Comparison of ENCODE assay signal across 12 cellular contexts in genomic region chr17:64455993-64456885, GRCh38. TPM values are rescaled to one million over a fixed set of nuclear protein-coding genes. Genes with fewer than 3 reads are reported as not detected.
DNase-seq lines count a peak whose midpoint lies in the region; ATAC-seq, FAIRE-seq and TF ChIP-seq lines count a peak whose summit lies in the region.
"Had no signal": no experiment of that assay in that cellular context is flagged by ENCODE, and none has a peak within 500 bp of the region (broad histone marks: within the 10 kb centered on the region; RNA-seq: fewer than 3 reads in every experiment).

No MANE protein-coding gene starts in this region.

- TF ChIP-seq POLR2A in NB4 (IDR thresholded peaks at IDR 0.05; ENCODE audit: extremely low read depth, insufficient read length) (no peak), GM12878 (IDR thresholded peaks at IDR 0.05; ENCODE audit: low read depth, low read length) (no peak)

- no peak for FAIRE-seq in GM12878 (lab: Jason Lieb, UNC)

- no peaks in the 10 kb centered on the region for H4K20me1 ChIP-seq in GM12878 (ENCODE audit: control insufficient read depth, insufficient read depth)

- RAD21 ChIA-PET in GM12878 (lab: Charles Lee; ENCODE audit: unreplicated experiment): interaction anchor here (1.0 to 2.1 kb wide), 3 partner anchors 35 to 41 kb away, joined by 3 to 9 read pairs (median 6); partner anchors contain the start of gene POLG2

- H3K4me1 Mint-ChIP-seq in activated naive CD4-positive, alpha-beta T cell treated with anti-CD3 and anti-CD28 coated beads, Interleukin-2, amount 10 ng/mL, durations not matched to agents 7 days and 5 days: peaks cover 28% of the 10 kb centered on the region
- H3K4me1 Mint-ChIP-seq in activated naive CD4-positive, alpha-beta T cell treated with anti-CD3 and anti-CD28 coated beads for 36 hours (ENCODE audit: low read depth): peaks cover 14% of the 10 kb centered on the region
- peaks cover 49% of the 10 kb centered on the region for H3K4me1 Mint-ChIP-seq in stimulated activated memory B cell treated with anti-CD40 and anti-IgM and Interleukin-4, amounts not matched to agents 10 μg/mL and 1 μg/mL and 100 μg/mL, for 72 hours

- no peak for TF ChIP-seq CTCF in NB4 (IDR thresholded peaks at IDR 0.05; ENCODE audit: low read depth, low read length)
- no peak for TF ChIP-seq CTCF in GM12878 (IDR thresholded peaks at IDR 0.05 in 2 of 3, conservative IDR thresholded peaks at IDR 0.05 in 1 of 3; ENCODE audit: control insufficient read depth in 2 of 3, extremely low read depth in 1 of 3, insufficient read depth in 1 of 3, low read depth in 3 of 3, low read length in 3 of 3)

- POLR2A ChIA-PET in GM12878 (lab: Charles Lee): interaction anchor here (0.5 to 1.8 kb wide), 3 partner anchors 9 to 221 kb away, joined by 3 to 7 read pairs (median 3); partner anchors contain the start of gene POLG2

- H3K27me3 ChIP-seq in GM12878 (replicated peaks in 1 of 2; ENCODE audit: control insufficient read depth in 2 of 2, insufficient read depth in 2 of 2, low read length in 1 of 2): no peaks in the 10 kb centered on the region

- no peak overlapping the region for H3K9ac ChIP-seq in GM12878 (ENCODE audit: control insufficient read depth, insufficient read depth, low read length)

- no peaks in the 10 kb centered on the region for H3K79me2 ChIP-seq in GM12878 (ENCODE audit: control insufficient read depth, insufficient read depth, low read length)

- H3K27ac Mint-ChIP-seq in activated naive CD4-positive, alpha-beta T cell treated with anti-CD3 and anti-CD28 coated beads, Interleukin-2, amount 10 ng/mL, durations not matched to agents 7 days and 5 days: peak overlapping the region; percentile 90
- no peak overlapping the region for H3K27ac Mint-ChIP-seq in activated naive CD4-positive, alpha-beta T cell treated with anti-CD3 and anti-CD28 coated beads for 36 hours
- H3K27ac Mint-ChIP-seq in stimulated activated memory B cell treated with anti-CD40 and anti-IgM and Interleukin-4, amounts not matched to agents 10 μg/mL and 1 μg/mL and 100 μg/mL, for 72 hours: peak overlapping the region; percentile 82
- H3K27ac Mint-ChIP-seq: stimulated activated naive CD8-positive, alpha-beta T cell treated with anti-CD3 and anti-CD28 coated beads, Interleukin-15, Interleukin-2, amounts not matched to agents 100 ng/mL and 50 ng/mL, for 24 hours had no signal

- peak overlapping the region; percentile 65; the same call in 1 of the 2 replicates for H3K27ac ChIP-seq in GM12878 (ENCODE audit: control insufficient read depth, insufficient read depth)
- H3K27ac ChIP-seq: RWPE1 had no signal

- TF ChIP-seq EP300 in GM12878 (IDR thresholded peaks at IDR 0.05; ENCODE audit: borderline replicate concordance in 1 of 2, control insufficient read depth in 1 of 2, low read depth in 2 of 2, low read length in 2 of 2): no peak

- CTCF ChIA-PET in activated naive CD4-positive, alpha-beta T cell treated with anti-CD3 and anti-CD28 coated beads, Interleukin-2, amount 10 ng/mL, durations not matched to agents 7 days and 5 days (lab: Charles Lee): interaction anchor here (1.4 to 2.2 kb wide), 2 partner anchors 35 to 37 kb away, joined by 4 to 17 read pairs; no protein-coding TSS in a partner anchor
- CTCF ChIA-PET in activated naive CD4-positive, alpha-beta T cell treated with anti-CD3 and anti-CD28 coated beads for 36 hours (lab: Charles Lee): interaction anchor here (0.6 to 1.9 kb wide), 8 partner anchors 27 to 326 kb away, joined by 3 to 6 read pairs (median 4); partner anchors contain the start of gene CEP95
- CTCF ChIA-PET in GM12878 (lab: Yijun Ruan, JAX): interaction anchor here (0.9 to 2.7 kb wide), 5 partner anchors 24 to 136 kb away, joined by 3 to 12 read pairs (median 6); no protein-coding TSS in a partner anchor

- in situ Hi-C loops in GM12878 (cut with MboI): no loop called here

- no peaks in the 10 kb centered on the region for H3K36me3 ChIP-seq in GM12878 (ENCODE audit: control insufficient read depth in 2 of 2, insufficient read depth in 2 of 2, low read length in 1 of 2)

- H2AFZ ChIP-seq in GM12878 (ENCODE audit: control insufficient read depth, low read depth, low read length): peak overlapping the region; percentile 39; the same call in 1 of the 2 replicates

- ATAC-seq in GM12878: peak; percentile 81
- ATAC-seq in stimulated activated memory B cell treated with anti-CD40 and anti-IgM and Interleukin-4, amounts not matched to agents 10 μg/mL and 1 μg/mL and 100 μg/mL, for 72 hours: peak; percentile 88
- no peak for ATAC-seq in GM21381 (IDR thresholded peaks at IDR 0.05; ENCODE audit: unreplicated experiment)
- no peak for ATAC-seq in GM18909 (IDR thresholded peaks at IDR 0.05; ENCODE audit: poor library complexity, unreplicated experiment)

- no peak for TF ChIP-seq RAD21 in GM12878 (IDR thresholded peaks at IDR 0.05; ENCODE audit: insufficient read depth, low read depth, low read length)

- no peak overlapping the region for H3K4me3 Mint-ChIP-seq in activated naive CD4-positive, alpha-beta T cell treated with anti-CD3 and anti-CD28 coated beads, Interleukin-2, amount 10 ng/mL, durations not matched to agents 7 days and 5 days
- H3K4me3 Mint-ChIP-seq in activated naive CD4-positive, alpha-beta T cell treated with anti-CD3 and anti-CD28 coated beads for 36 hours: no peak overlapping the region
- H3K4me3 Mint-ChIP-seq in stimulated activated memory B cell treated with anti-CD40 and anti-IgM and Interleukin-4, amounts not matched to agents 10 μg/mL and 1 μg/mL and 100 μg/mL, for 72 hours: no peak overlapping the region
- H3K4me3 Mint-ChIP-seq: stimulated activated naive CD8-positive, alpha-beta T cell treated with anti-CD3 and anti-CD28 coated beads, Interleukin-15, Interleukin-2, amounts not matched to agents 100 ng/mL and 50 ng/mL, for 24 hours had no signal

- H3K4me3 ChIP-seq in NB4 (ENCODE audit: low read depth, low read length) (no peak overlapping the region), GM12878 (no peak overlapping the region)
- H3K4me3 ChIP-seq: smooth muscle cell had no signal

- no peak for DNase-seq in activated naive CD4-positive, alpha-beta T cell treated with anti-CD3 and anti-CD28 coated beads, Interleukin-2, amount 10 ng/mL, durations not matched to agents 7 days and 5 days
- DNase-seq in activated naive CD4-positive, alpha-beta T cell treated with anti-CD3 and anti-CD28 coated beads for 36 hours: no peak
- peak; percentile 67 for DNase-seq in NB4 (ENCODE audit: low read depth)
- DNase-seq in GM12878 (ENCODE audit: low read depth, low spot score): no peak
- DNase-seq in activated T-cell treated with anti-CD3 and anti-CD28 coated beads, Interleukin-2, amount 50 U/mL, for 48 hours: no peak
- DNase-seq: activated CD8-positive, alpha-beta memory T cell treated with anti-CD3 and anti-CD28 coated beads for 24 hours had no signal

- SMC1A ChIA-PET in GM12878 (lab: Charles Lee; ENCODE audit: uncharacterized antibody, unreplicated experiment): interaction anchor here (0.8 to 2.3 kb wide), 4 partner anchors 20 to 44 kb away, joined by 3 to 10 read pairs (median 4); no protein-coding TSS in a partner anchor

- peaks cover 4% of the 10 kb centered on the region for H3K27me3 Mint-ChIP-seq in activated naive CD4-positive, alpha-beta T cell treated with anti-CD3 and anti-CD28 coated beads, Interleukin-2, amount 10 ng/mL, durations not matched to agents 7 days and 5 days
- no peaks in the 10 kb centered on the region for H3K27me3 Mint-ChIP-seq in activated naive CD4-positive, alpha-beta T cell treated with anti-CD3 and anti-CD28 coated beads for 36 hours (ENCODE audit: low read depth)
- no peaks in the 10 kb centered on the region for H3K27me3 Mint-ChIP-seq in stimulated activated memory B cell treated with anti-CD40 and anti-IgM and Interleukin-4, amounts not matched to agents 10 μg/mL and 1 μg/mL and 100 μg/mL, for 72 hours
- H3K27me3 Mint-ChIP-seq: stimulated activated naive CD8-positive, alpha-beta T cell treated with anti-CD3 and anti-CD28 coated beads, Interleukin-15, Interleukin-2, amounts not matched to agents 100 ng/mL and 50 ng/mL, for 24 hours had no signal

- H3K4me2 ChIP-seq in GM12878 (ENCODE audit: control insufficient read depth, insufficient read depth): no peak overlapping the region
- H3K4me2 ChIP-seq: smooth muscle cell had no signal

- BruUV-seq in GM12878 (replicated peaks; lab: Mats Ljungman, UMichigan): no TSS peak

- 43% methylated on average over 8 of the region's 8 CpGs for WGBS in GM12878 (ENCODE audit: insufficient coverage, insufficient replicate concordance, low lambda C conversion rate, missing lambda C conversion rate)

- H3K4me1 ChIP-seq in GM12878 (ENCODE audit: control insufficient read depth, insufficient read depth, low read length): peaks cover 20% of the 10 kb centered on the region

- peaks cover 2% of the 10 kb centered on the region for H3K9me3 Mint-ChIP-seq in activated naive CD4-positive, alpha-beta T cell treated with anti-CD3 and anti-CD28 coated beads, Interleukin-2, amount 10 ng/mL, durations not matched to agents 7 days and 5 days
- H3K9me3 Mint-ChIP-seq in activated naive CD4-positive, alpha-beta T cell treated with anti-CD3 and anti-CD28 coated beads for 36 hours: no peaks in the 10 kb centered on the region
- H3K9me3 Mint-ChIP-seq in stimulated activated memory B cell treated with anti-CD40 and anti-IgM and Interleukin-4, amounts not matched to agents 10 μg/mL and 1 μg/mL and 100 μg/mL, for 72 hours: no peaks in the 10 kb centered on the region
- H3K9me3 Mint-ChIP-seq: stimulated activated naive CD8-positive, alpha-beta T cell treated with anti-CD3 and anti-CD28 coated beads, Interleukin-15, Interleukin-2, amounts not matched to agents 100 ng/mL and 50 ng/mL, for 24 hours had no signal

- intact Hi-C loops in activated naive CD4-positive, alpha-beta T cell treated with anti-CD3 and anti-CD28 coated beads for 36 hours (cut with micrococcal nuclease): no loop called here
- intact Hi-C loops in GM12878 (cut with micrococcal nuclease; ENCODE audit: unreplicated experiment): no loop called here

- H3K9me3 ChIP-seq in GM12878 (replicated peaks; ENCODE audit: control insufficient read depth, insufficient read depth, low read length): no peaks in the 10 kb centered on the region; the same call in 2 of the 3 replicates

- H3K36me3 Mint-ChIP-seq in activated naive CD4-positive, alpha-beta T cell treated with anti-CD3 and anti-CD28 coated beads, Interleukin-2, amount 10 ng/mL, durations not matched to agents 7 days and 5 days: no peaks in the 10 kb centered on the region
- no peaks in the 10 kb centered on the region for H3K36me3 Mint-ChIP-seq in activated naive CD4-positive, alpha-beta T cell treated with anti-CD3 and anti-CD28 coated beads for 36 hours (ENCODE audit: low read depth)
- peaks cover 14% of the 10 kb centered on the region for H3K36me3 Mint-ChIP-seq in stimulated activated memory B cell treated with anti-CD40 and anti-IgM and Interleukin-4, amounts not matched to agents 10 μg/mL and 1 μg/mL and 100 μg/mL, for 72 hours

RNA-seq across cellular contexts. Expression of gene MILR1, which starts 7.3 kb away (rescaled TPM):
- total RNA-seq in activated naive CD4-positive, alpha-beta T cell treated with anti-CD3 and anti-CD28 coated beads for 36 hours: under 1 TPM; 0.31 to 0.42 TPM
- 8.4 and 8.8 TPM in 2 replicates for total RNA-seq in GM12878 (2013; cell fraction: nucleolus; rRNA removed)
- total RNA-seq in GM12878 (2014; rRNA removed) (15.4 and 17.8 TPM in 2 replicates), GM12878 (2014; rRNA removed; fragmentation: Illumina TruSeq; extraction: Trizol) (24.0 and 24.6 TPM in 2 replicates), GM12878 (2021) (13.2 and 16.7 TPM in 2 replicates)
- polyA plus RNA-seq in GM12878 (2011; ENCODE audit: low read depth): 3.6 TPM
- polyA plus RNA-seq in GM12878 (2011; rRNA removed) (2.0 and 2.4 TPM in 2 replicates), GM12878 (2014; fragmentation: Illumina TruSeq; extraction: Trizol) (47.2 and 54.1 TPM in 2 replicates), GM12878 (2014; fragmentation: Nextera tagmentation; extraction: Ambion mirVana) (10 to 100 TPM; 16.2 to 25.0 TPM), GM12878 (2014; rRNA removed) (16.4 and 19.2 TPM in 2 replicates), GM12878 (2016; fragmentation: Nextera tagmentation; extraction: Ambion mirVana) (1 to 10 TPM; 2.8 to 4.3 TPM)
- 2.1 and 3.8 TPM in 2 replicates for polyA plus RNA-seq in GM12878 (2011; cell fraction: cytosol; rRNA removed)
- 0.94 and 3.6 TPM in 2 replicates for polyA plus RNA-seq in GM12878 (2011; cell fraction: nucleus; rRNA removed)
- polyA plus RNA-seq in GM12878 (2012): 3.4 and 5.0 TPM in 2 replicates
- polyA minus RNA-seq in GM12878 (2011; rRNA and poly(A)+ RNA removed): 1.9 and 3.1 TPM in 2 replicates
- not detected in 2 replicates for polyA minus RNA-seq in GM12878 (2011; cell fraction: cytosol; rRNA and poly(A)+ RNA removed)
- polyA minus RNA-seq in GM12878 (2011; cell fraction: nucleus; rRNA and poly(A)+ RNA removed): 0.67 and 0.85 TPM in 2 replicates
- total RNA-seq: smooth muscle cell had no signal
- polyA plus RNA-seq: smooth muscle cell had no signal

RNA-seq across cellular contexts. Expression of gene POLG2, which starts 40.6 kb away (rescaled TPM):
- total RNA-seq in activated naive CD4-positive, alpha-beta T cell treated with anti-CD3 and anti-CD28 coated beads for 36 hours: 10 to 100 TPM; 23.4 to 26.9 TPM
- total RNA-seq in GM12878 (2013; cell fraction: nucleolus; rRNA removed): 67.1 and 73.4 TPM in 2 replicates
- total RNA-seq in GM12878 (2014; rRNA removed): 17.1 and 18.0 TPM in 2 replicates
- total RNA-seq in GM12878 (2014; rRNA removed; fragmentation: Illumina TruSeq; extraction: Trizol): 22.0 and 22.8 TPM in 2 replicates
- 20.6 and 27.3 TPM in 2 replicates for total RNA-seq in GM12878 (2021)
- 11.2 TPM for polyA plus RNA-seq in GM12878 (2011; ENCODE audit: low read depth)
- 24.8 and 32.9 TPM in 2 replicates for polyA plus RNA-seq in GM12878 (2011; rRNA removed)
- polyA plus RNA-seq in GM12878 (2011; cell fraction: cytosol; rRNA removed): 10.6 and 12.0 TPM in 2 replicates
- polyA plus RNA-seq in GM12878 (2011; cell fraction: nucleus; rRNA removed): 28.2 and 31.3 TPM in 2 replicates
- polyA plus RNA-seq in GM12878 (2012): 17.8 and 18.2 TPM in 2 replicates
- polyA plus RNA-seq in GM12878 (2014; fragmentation: Illumina TruSeq; extraction: Trizol): 22.4 and 24.9 TPM in 2 replicates
- 10 to 100 TPM; 10.2 to 13.5 TPM for polyA plus RNA-seq in GM12878 (2014; fragmentation: Nextera tagmentation; extraction: Ambion mirVana)
- polyA plus RNA-seq in GM12878 (2014; rRNA removed): 22.3 and 27.7 TPM in 2 replicates
- 10 to 100 TPM; 22.1 to 26.7 TPM for polyA plus RNA-seq in GM12878 (2016; fragmentation: Nextera tagmentation; extraction: Ambion mirVana)
- 10.4 and 12.3 TPM in 2 replicates for polyA minus RNA-seq in GM12878 (2011; rRNA and poly(A)+ RNA removed)
- 4.7 and 9.5 TPM in 2 replicates for polyA minus RNA-seq in GM12878 (2011; cell fraction: cytosol; rRNA and poly(A)+ RNA removed)
- 19.0 and 23.3 TPM in 2 replicates for polyA minus RNA-seq in GM12878 (2011; cell fraction: nucleus; rRNA and poly(A)+ RNA removed)

RNA-seq across cellular contexts. Expression of gene DDX5, which starts 49.9 kb away (rescaled TPM):
- 100 to 1,000 TPM; 480 to 491 TPM for total RNA-seq in activated naive CD4-positive, alpha-beta T cell treated with anti-CD3 and anti-CD28 coated beads for 36 hours
- 814 and 838 TPM in 2 replicates for total RNA-seq in GM12878 (2013; cell fraction: nucleolus; rRNA removed)
- 257 and 299 TPM in 2 replicates for total RNA-seq in GM12878 (2014; rRNA removed)
- 482 and 485 TPM in 2 replicates for total RNA-seq in GM12878 (2014; rRNA removed; fragmentation: Illumina TruSeq; extraction: Trizol)
- 713 and 715 TPM in 2 replicates for total RNA-seq in GM12878 (2021)
- 329 TPM for polyA plus RNA-seq in GM12878 (2011; ENCODE audit: low read depth)
- 766 and 1,007 TPM in 2 replicates for polyA plus RNA-seq in GM12878 (2011; rRNA removed)
- 509 and 785 TPM in 2 replicates for polyA plus RNA-seq in GM12878 (2011; cell fraction: cytosol; rRNA removed)
- polyA plus RNA-seq in GM12878 (2011; cell fraction: nucleus; rRNA removed): 2,281 and 3,127 TPM in 2 replicates
- polyA plus RNA-seq in GM12878 (2012): 326 and 388 TPM in 2 replicates
- 689 and 910 TPM in 2 replicates for polyA plus RNA-seq in GM12878 (2014; fragmentation: Illumina TruSeq; extraction: Trizol)
- 100 to 1,000 TPM; 530 to 888 TPM for polyA plus RNA-seq in GM12878 (2014; fragmentation: Nextera tagmentation; extraction: Ambion mirVana)
- 1,062 and 1,423 TPM in 2 replicates for polyA plus RNA-seq in GM12878 (2014; rRNA removed)
- 100 to 1,000 TPM; 723 to 740 TPM for polyA plus RNA-seq in GM12878 (2016; fragmentation: Nextera tagmentation; extraction: Ambion mirVana)
- polyA minus RNA-seq in GM12878 (2011; rRNA and poly(A)+ RNA removed): 294 and 317 TPM in 2 replicates
- 228 and 246 TPM in 2 replicates for polyA minus RNA-seq in GM12878 (2011; cell fraction: cytosol; rRNA and poly(A)+ RNA removed)
- polyA minus RNA-seq in GM12878 (2011; cell fraction: nucleus; rRNA and poly(A)+ RNA removed): 742 and 1,263 TPM in 2 replicates

RNA-seq across cellular contexts. Expression of gene CEP95, which starts 50.5 kb away (rescaled TPM):
- total RNA-seq in activated naive CD4-positive, alpha-beta T cell treated with anti-CD3 and anti-CD28 coated beads for 36 hours: 10 to 100 TPM; 38.8 to 43.3 TPM
- total RNA-seq in GM12878 (2013; cell fraction: nucleolus; rRNA removed): 185 and 189 TPM in 2 replicates
- 28.4 and 31.3 TPM in 2 replicates for total RNA-seq in GM12878 (2014; rRNA removed)
- 35.1 and 36.6 TPM in 2 replicates for total RNA-seq in GM12878 (2014; rRNA removed; fragmentation: Illumina TruSeq; extraction: Trizol)
- 25.0 and 27.8 TPM in 2 replicates for total RNA-seq in GM12878 (2021)
- 30.9 TPM for polyA plus RNA-seq in GM12878 (2011; ENCODE audit: low read depth)
- polyA plus RNA-seq in GM12878 (2011; rRNA removed): 54.9 and 76.9 TPM in 2 replicates
- polyA plus RNA-seq in GM12878 (2011; cell fraction: cytosol; rRNA removed): 14.0 and 14.4 TPM in 2 replicates
- 89.8 and 130 TPM in 2 replicates for polyA plus RNA-seq in GM12878 (2011; cell fraction: nucleus; rRNA removed)
- polyA plus RNA-seq in GM12878 (2012): 37.3 and 43.4 TPM in 2 replicates
- 37.2 and 41.8 TPM in 2 replicates for polyA plus RNA-seq in GM12878 (2014; fragmentation: Illumina TruSeq; extraction: Trizol)
- 10 to 100 TPM; 17.7 to 22.6 TPM for polyA plus RNA-seq in GM12878 (2014; fragmentation: Nextera tagmentation; extraction: Ambion mirVana)
- 32.9 and 36.6 TPM in 2 replicates for polyA plus RNA-seq in GM12878 (2014; rRNA removed)
- polyA plus RNA-seq in GM12878 (2016; fragmentation: Nextera tagmentation; extraction: Ambion mirVana): 10 to 100 TPM; 24.7 to 25.5 TPM
- 29.8 and 30.0 TPM in 2 replicates for polyA minus RNA-seq in GM12878 (2011; rRNA and poly(A)+ RNA removed)
- 10.2 and 22.7 TPM in 2 replicates for polyA minus RNA-seq in GM12878 (2011; cell fraction: cytosol; rRNA and poly(A)+ RNA removed)
- polyA minus RNA-seq in GM12878 (2011; cell fraction: nucleus; rRNA and poly(A)+ RNA removed): 38.3 and 61.3 TPM in 2 replicates

Comparison
In these comparisons a context has a peak if more than half of its experiments do, and no peak if none do; other contexts are left out.
1. ATAC-seq: peak in GM12878 (single experiment) and stimulated activated memory B cell treated with anti-CD40 and anti-IgM and Interleukin-4, amounts not matched to agents 10 μg/mL and 1 μg/mL and 100 μg/mL, for 72 hours (single experiment); none in GM21381 (single experiment) and GM18909 (single experiment).
2. RNA of gene MILR1, which starts 7.3 kb away (total RNA-seq): 8.4 to 24.6 TPM in GM12878; 0.31 to 0.42 TPM in activated naive CD4-positive, alpha-beta T cell treated with anti-CD3 and anti-CD28 coated beads for 36 hours; every median in the first group is over 4 times any median in the second.